ENCODE assay signal across 8 cellular contexts in genomic region chr1:40979241-40980067, GRCh38. TPM values are rescaled to one million over a fixed set of nuclear protein-coding genes. Genes with fewer than 3 reads are reported as not detected.
DNase-seq lines count a peak whose midpoint lies in the region; ATAC-seq, FAIRE-seq and TF ChIP-seq lines count a peak whose summit lies in the region.

CTPS1 (plus strand) TSS chr1:40979696; CDS start chr1:40983291, 3,595 bp downstream.

- peak within 1 kb of the TSS; percentile 87 for H2BK5ac ChIP-seq in mesendoderm (ENCODE audit: low read length)

- CTCF ChIA-PET in activated CD8-positive, alpha-beta memory T cell treated with anti-CD3 and anti-CD28 coated beads, Interleukin-2, amount 10 ng/mL, durations not matched to agents 7 days and 5 days (lab: Charles Lee) = interaction anchor here (0.9 to 2.9 kb wide), 6 partner anchors 24 to 117 kb away, joined by 3 to 14 read pairs (median 5); partner anchors contain the start of gene CITED4

- H3K4me3 ChIP-seq in HUES48 (ENCODE audit: low read depth, low read length) (peak within 1 kb of the TSS; percentile 82), NT2/D1 (ENCODE audit: insufficient read length, low read depth) (peak within 1 kb of the TSS; percentile 89), endocrine pancreas (ENCODE audit: control insufficient read depth, insufficient read depth, low read length) (peak within 1 kb of the TSS; percentile 37), mesendoderm (ENCODE audit: low read length) (peak within 1 kb of the TSS; percentile 77)

- H3K56ac ChIP-seq in mesendoderm (ENCODE audit: low read length) = peak within 1 kb of the TSS; percentile 99

- peak; percentile 87 for ATAC-seq in GM21423 (IDR thresholded peaks at IDR 0.05; ENCODE audit: unreplicated experiment)
- ATAC-seq in activated CD8-positive, alpha-beta memory T cell treated with anti-CD3 and anti-CD28 coated beads, Interleukin-2, amount 10 ng/mL, durations not matched to agents 7 days and 5 days = peak; percentile 92

- TF ChIP-seq CTCF in D721Med (IDR thresholded peaks at IDR 0.05; ENCODE audit: insufficient read depth, missing control alignments) = peak; percentile 6

- peak within 1 kb of the TSS; percentile 91 for H3K27ac Mint-ChIP-seq in activated CD8-positive, alpha-beta memory T cell treated with anti-CD3 and anti-CD28 coated beads, Interleukin-2, amount 10 ng/mL, durations not matched to agents 7 days and 5 days

- WGBS in mesendoderm (ENCODE audit: extremely low coverage, insufficient coverage, low lambda C conversion rate) = no CpG with 5 or more reads among the region's 96 CpGs

- no peak within 1 kb of the TSS for H2BK15ac ChIP-seq in mesendoderm (replicated peaks; ENCODE audit: low read depth)

- no peaks in the 10 kb centered on the region for H3K9me3 Mint-ChIP-seq in activated CD8-positive, alpha-beta memory T cell treated with anti-CD3 and anti-CD28 coated beads, Interleukin-2, amount 10 ng/mL, durations not matched to agents 7 days and 5 days (ENCODE audit: low read depth)

- H2BK120ac ChIP-seq in mesendoderm (ENCODE audit: low read depth, low read length) = no peak within 1 kb of the TSS

- H3K79me1 ChIP-seq in mesendoderm (ENCODE audit: low read length) = peaks cover 12% of the 10 kb centered on the region

- H3K36me3 Mint-ChIP-seq in activated CD8-positive, alpha-beta memory T cell treated with anti-CD3 and anti-CD28 coated beads, Interleukin-2, amount 10 ng/mL, durations not matched to agents 7 days and 5 days = peaks cover 23% of the 10 kb centered on the region

- H4K5ac ChIP-seq in mesendoderm (ENCODE audit: low read length) = no peak within 1 kb of the TSS

- peak within 1 kb of the TSS; percentile 97 for H3K27ac ChIP-seq in HUES48 (ENCODE audit: low read depth, low read length)
- peak within 1 kb of the TSS; percentile 93 for H3K27ac ChIP-seq in mesendoderm (ENCODE audit: low read depth, low read length)

- H3K27me3 Mint-ChIP-seq in activated CD8-positive, alpha-beta memory T cell treated with anti-CD3 and anti-CD28 coated beads, Interleukin-2, amount 10 ng/mL, durations not matched to agents 7 days and 5 days = no peaks in the 10 kb centered on the region

- peak within 1 kb of the TSS; percentile 96 for H3K18ac ChIP-seq in mesendoderm (ENCODE audit: low read length)

- H3K23ac ChIP-seq in mesendoderm (ENCODE audit: low read length) = peak within 1 kb of the TSS; percentile 45

- H3K9ac ChIP-seq in HUES48 (ENCODE audit: low read depth, low read length) = peak within 1 kb of the TSS; percentile 95
- H3K9ac ChIP-seq in NT2/D1 (ENCODE audit: insufficient read length, low read depth) = peak within 1 kb of the TSS; percentile 95
- peak within 1 kb of the TSS; percentile 87 for H3K9ac ChIP-seq in endocrine pancreas (ENCODE audit: control insufficient read depth, insufficient read depth, low read length)
- H3K9ac ChIP-seq in mesendoderm (ENCODE audit: low read length) = peak within 1 kb of the TSS; percentile 95

- peaks cover 20% of the 10 kb centered on the region for H3K36me3 ChIP-seq in HUES48 (ENCODE audit: control insufficient read depth, insufficient read depth, low read length)
- peaks cover 39% of the 10 kb centered on the region for H3K36me3 ChIP-seq in NT2/D1 (ENCODE audit: insufficient read depth, insufficient read length, low read length)
- H3K36me3 ChIP-seq in endocrine pancreas (ENCODE audit: control insufficient read depth, insufficient read depth, low read length) = no peaks in the 10 kb centered on the region
- no peaks in the 10 kb centered on the region for H3K36me3 ChIP-seq in mesendoderm (ENCODE audit: control insufficient read depth, insufficient read depth, low read length)

- H2AK5ac ChIP-seq in mesendoderm (ENCODE audit: low read length) = peak within 1 kb of the TSS; percentile 45

- peaks cover 42% of the 10 kb centered on the region for H3K4me1 Mint-ChIP-seq in activated CD8-positive, alpha-beta memory T cell treated with anti-CD3 and anti-CD28 coated beads, Interleukin-2, amount 10 ng/mL, durations not matched to agents 7 days and 5 days

- peak within 1 kb of the TSS; percentile 87 for H3K4me3 Mint-ChIP-seq in activated CD8-positive, alpha-beta memory T cell treated with anti-CD3 and anti-CD28 coated beads, Interleukin-2, amount 10 ng/mL, durations not matched to agents 7 days and 5 days

- H3K27me3 ChIP-seq in HUES48 (ENCODE audit: control insufficient read depth, insufficient read depth, low read length) (no peaks in the 10 kb centered on the region), NT2/D1 (ENCODE audit: insufficient read depth, insufficient read length) (no peaks in the 10 kb centered on the region), endocrine pancreas (ENCODE audit: control insufficient read depth, insufficient read depth, low read length) (no peaks in the 10 kb centered on the region), mesendoderm (ENCODE audit: insufficient read depth, low read length, poor library complexity) (no peaks in the 10 kb centered on the region)

- H3K4me2 ChIP-seq in mesendoderm (ENCODE audit: low read length) = peak within 1 kb of the TSS; percentile 98

- no peak for FAIRE-seq in D721Med (lab: Jason Lieb, UNC)

- H3K4ac ChIP-seq in mesendoderm (ENCODE audit: low read depth, low read length) = peak within 1 kb of the TSS; percentile 90

- H3K9me3 ChIP-seq in HUES48 (ENCODE audit: control insufficient read depth, insufficient read depth, low read length) = no peaks in the 10 kb centered on the region
- H3K9me3 ChIP-seq in NT2/D1 (ENCODE audit: insufficient read depth, low read length) = no peaks in the 10 kb centered on the region
- H3K9me3 ChIP-seq in endocrine pancreas (ENCODE audit: control insufficient read depth, low read length) = no peaks in the 10 kb centered on the region

- H3K79me2 ChIP-seq in mesendoderm (ENCODE audit: control insufficient read depth, insufficient read depth, low read length) = peaks cover 37% of the 10 kb centered on the region

- DNase-seq in D721Med (ENCODE audit: insufficient read length, low spot score) = peak; percentile 92
- peak; percentile 95 for DNase-seq in NT2/D1 (ENCODE audit: low read depth, low spot score)
- DNase-seq in activated CD8-positive, alpha-beta memory T cell treated with anti-CD3 and anti-CD28 coated beads, Interleukin-2, amount 10 ng/mL, durations not matched to agents 7 days and 5 days = peak; percentile 96
- peak; percentile 96 for DNase-seq in mesendoderm
- DNase-seq in stimulated activated CD8-positive, alpha-beta memory T cell treated with anti-CD3 and anti-CD28 coated beads, Interleukin-15, amount 100 ng/mL, for 1 hour (ENCODE audit: low read depth) = peak; percentile 93

- peaks cover 14% of the 10 kb centered on the region for H3K4me1 ChIP-seq in HUES48 (ENCODE audit: control insufficient read depth, insufficient read depth, low read length)
- no peaks in the 10 kb centered on the region for H3K4me1 ChIP-seq in NT2/D1 (ENCODE audit: insufficient read depth, insufficient read length)
- H3K4me1 ChIP-seq in endocrine pancreas (ENCODE audit: control insufficient read depth, insufficient read depth, low read length) = peaks cover 4% of the 10 kb centered on the region
- H3K4me1 ChIP-seq in mesendoderm (ENCODE audit: control insufficient read depth, low read depth, low read length) = peaks cover 8% of the 10 kb centered on the region

- no peak within 1 kb of the TSS for H4K8ac ChIP-seq in mesendoderm (ENCODE audit: low read depth, low read length)

RNA-seq across cellular contexts. Expression of gene CTPS1, which starts in this region (rescaled TPM):
- total RNA-seq in activated CD8-positive, alpha-beta memory T cell treated with anti-CD3 and anti-CD28 coated beads, Interleukin-2, amount 10 ng/mL, durations not matched to agents 7 days and 5 days = 10 to 100 TPM; 77.1 to 94.1 TPM
- 75.4 TPM for polyA plus RNA-seq in mesendoderm (2013, experiment 1 of 2)
- 75.2 TPM for polyA plus RNA-seq in mesendoderm (2013, experiment 2 of 2)

Comparison
In these comparisons a context has a peak if more than half of its experiments do, and no peak if none do; other contexts are left out.
1. Peak in every context shown above with its lines: DNase-seq, ATAC-seq, H3K4me3 ChIP-seq and H3K27ac ChIP-seq.
2. H3K4me3 ChIP-seq: peak in every context shown above with its lines; median percentile 89 in NT2/D1; 82 in HUES48; 77 in mesendoderm; 37 in endocrine pancreas.